ENCODE assay signal across 2 cellular contexts in the genomic region with DNA sequence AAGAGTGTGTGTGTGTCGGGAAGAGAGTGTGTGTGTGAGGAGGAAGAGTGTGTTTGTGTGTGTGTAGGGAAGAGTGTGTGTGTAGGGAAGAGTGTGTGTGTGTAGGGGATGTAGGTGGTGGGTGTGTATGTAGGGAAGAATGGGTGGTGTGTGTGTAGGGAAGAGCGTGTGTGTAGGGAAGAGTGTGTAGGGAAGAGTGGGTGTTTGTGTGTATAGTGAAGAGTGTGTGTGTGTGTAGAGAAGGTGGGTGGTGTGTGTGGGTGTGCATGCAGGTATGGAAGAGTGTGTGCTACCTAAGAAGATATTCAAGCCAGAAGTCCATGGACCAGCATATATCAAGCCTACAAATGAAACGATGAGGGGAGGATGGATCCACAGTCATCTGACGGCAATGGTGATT.
TF ChIP-seq lines count a peak whose summit lies in the region.

No MANE protein-coding gene starts in this region.

TF ChIP-seq in HEK293, 187 proteins besides CTCF, POLR2A, EP300 and RAD21:
- TF ChIP-seq ZNF660 (tag by site-specific recombination; IDR thresholded peaks at IDR 0.05): no peak
- no peak for TF ChIP-seq HOXA7 (CRISPR knock-in tag; IDR thresholded peaks at IDR 0.05; ENCODE audit: borderline replicate concordance)
- TF ChIP-seq EGR2 (tag by site-specific recombination; IDR thresholded peaks at IDR 0.05; ENCODE audit: low read depth): peak; percentile 79
- peak; percentile 71 for TF ChIP-seq ZFHX2 (tag by site-specific recombination; conservative IDR thresholded peaks at IDR 0.05)
- no peak for TF ChIP-seq ZNF366 (tag by site-specific recombination; conservative IDR thresholded peaks at IDR 0.05)

TF ChIP-seq in H1, 55 proteins besides CTCF, POLR2A, EP300 and RAD21:
- TF ChIP-seq FOSL1 (IDR thresholded peaks at IDR 0.05; ENCODE audit: insufficient read depth, low read depth, low read length) (no peak), RNF2 (IDR thresholded peaks at IDR 0.05; ENCODE audit: borderline replicate concordance, low read depth, low read length, missing control alignments, poor library complexity, severe bottlenecking) (no peak)
